Comparison of ENCODE assay signal across 1 cellular context in genomic region chr16:66913081-66913480, GRCh38.
A peak's percentile ranks its signal among the peaks of the same experiment; 100 is the strongest.
TF ChIP-seq lines count a peak whose summit lies in the region.

No MANE protein-coding gene starts in this region.

TF ChIP-seq in HepG2, 621 proteins besides CTCF, POLR2A, EP300 and RAD21:
- TF ChIP-seq MIER2 (CRISPR knock-in tag; IDR thresholded peaks at IDR 0.05) (peak; percentile 58; the same call in 1 of the 2 replicates), REST (IDR thresholded peaks at IDR 0.05; ENCODE audit: borderline replicate concordance in 1 of 2, low read depth in 1 of 2, low read length in 2 of 2) (peak; percentile 59 to 88), SP2 (CRISPR knock-in tag; IDR thresholded peaks at IDR 0.05) (no peak), RARG (CRISPR knock-in tag; IDR thresholded peaks at IDR 0.05; ENCODE audit: low read depth) (no peak), ZNF619 (CRISPR knock-in tag; IDR thresholded peaks at IDR 0.05) (no peak)
TF ChIP-seq in HepG2: peak in this region for 2.
